1 cellular context compared by ENCODE assay signal in the genomic region with DNA sequence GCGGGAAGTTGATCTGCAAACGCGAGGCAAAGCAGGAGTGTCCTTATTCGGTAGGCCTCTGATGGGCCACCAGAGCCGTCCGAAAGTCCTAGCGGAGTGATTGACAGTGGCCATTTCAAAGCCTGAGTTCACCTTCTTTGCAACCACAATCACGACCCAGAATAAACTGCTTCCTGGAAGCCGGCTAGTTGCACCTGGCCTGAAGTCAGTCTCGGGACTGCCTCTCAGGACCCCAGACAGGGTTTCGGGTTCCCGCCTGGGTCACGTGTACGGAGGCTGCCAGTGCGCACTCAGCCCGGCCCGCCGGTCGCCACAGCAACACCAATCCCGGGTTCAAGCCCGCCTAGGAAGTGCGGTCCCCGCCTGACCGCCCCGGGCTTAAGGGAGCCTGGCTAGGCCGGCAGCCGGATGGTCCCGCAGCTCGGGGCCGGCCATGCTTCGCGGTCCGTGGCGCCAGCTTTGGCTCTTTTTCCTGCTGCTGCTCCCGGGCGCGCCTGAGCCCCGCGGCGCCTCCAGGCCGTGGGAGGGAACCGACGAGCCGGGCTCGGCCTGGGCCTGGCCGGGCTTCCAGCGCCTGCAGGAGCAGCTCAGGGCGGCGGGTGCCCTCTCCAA.
TF ChIP-seq lines count a peak whose summit lies in the region.

A gene with protein sequence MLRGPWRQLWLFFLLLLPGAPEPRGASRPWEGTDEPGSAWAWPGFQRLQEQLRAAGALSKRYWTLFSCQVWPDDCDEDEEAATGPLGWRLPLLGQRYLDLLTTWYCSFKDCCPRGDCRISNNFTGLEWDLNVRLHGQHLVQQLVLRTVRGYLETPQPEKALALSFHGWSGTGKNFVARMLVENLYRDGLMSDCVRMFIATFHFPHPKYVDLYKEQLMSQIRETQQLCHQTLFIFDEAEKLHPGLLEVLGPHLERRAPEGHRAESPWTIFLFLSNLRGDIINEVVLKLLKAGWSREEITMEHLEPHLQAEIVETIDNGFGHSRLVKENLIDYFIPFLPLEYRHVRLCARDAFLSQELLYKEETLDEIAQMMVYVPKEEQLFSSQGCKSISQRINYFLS (plus strand): TSS at position 375 of the 612 bp plus-strand sequence. CDS start 59 bp downstream, at position 434.

TF ChIP-seq in HepG2, 621 proteins besides CTCF, POLR2A, EP300 and RAD21 (continued from another document and continues in another):
- TF ChIP-seq TP53 (CRISPR knock-in tag; conservative IDR thresholded peaks at IDR 0.05) (peak; percentile 91; the same call in 1 of the 2 replicates), ZSCAN30 (CRISPR knock-in tag; IDR thresholded peaks at IDR 0.05) (no peak), PITX1 (CRISPR knock-in tag; IDR thresholded peaks at IDR 0.05) (peak; percentile 70), RAD51 (IDR thresholded peaks at IDR 0.05; ENCODE audit: borderline replicate concordance) (peak; percentile 65; the same call in 1 of the 2 replicates), HOXD1 (CRISPR knock-in tag; IDR thresholded peaks at IDR 0.05) (no peak; the same call in 1 of the 2 replicates), ESRRA (CRISPR knock-in tag; IDR thresholded peaks at IDR 0.05; ENCODE audit: low read depth) (no peak), ARNT2 (CRISPR knock-in tag; IDR thresholded peaks at IDR 0.05; ENCODE audit: low read depth) (peak; percentile 83; the same call in 1 of the 2 replicates), ZNF709 (CRISPR knock-in tag; IDR thresholded peaks at IDR 0.05) (peak; percentile 98; the same call in 1 of the 2 replicates), GATAD2A (CRISPR knock-in tag; IDR thresholded peaks at IDR 0.05) (no peak; the same call in none of the 2 replicates), CCDC6 (CRISPR knock-in tag; IDR thresholded peaks at IDR 0.05) (peak; percentile 80), RFXAP (CRISPR knock-in tag; IDR thresholded peaks at IDR 0.05; ENCODE audit: borderline replicate concordance) (peak; percentile 78), SP4 (CRISPR knock-in tag; IDR thresholded peaks at IDR 0.05) (no peak), ZNF572 (CRISPR knock-in tag; IDR thresholded peaks at IDR 0.05) (0 out of 2 replicates have a peak, but pooled peaks have one; percentile 39), SRSF9 (IDR thresholded peaks at IDR 0.05; ENCODE audit: borderline replicate concordance, insufficient read depth, low read depth, low read length, poor library complexity, severe bottlenecking) (no peak), RBM22 (optimal IDR thresholded peaks at IDR 0.05; ENCODE audit: low read length) (peak; percentile 30), REXO4 (CRISPR knock-in tag; IDR thresholded peaks at IDR 0.05; ENCODE audit: borderline replicate concordance) (no peak), MBNL3 (CRISPR knock-in tag; conservative IDR thresholded peaks at IDR 0.05) (no peak), MIER3 (CRISPR knock-in tag; IDR thresholded peaks at IDR 0.05; ENCODE audit: borderline replicate concordance) (no peak), ZNF670 (CRISPR knock-in tag; IDR thresholded peaks at IDR 0.05; ENCODE audit: borderline replicate concordance) (peak; percentile 86; the same call in 1 of the 2 replicates), MIXL1 (CRISPR knock-in tag; IDR thresholded peaks at IDR 0.05) (no peak), ZNF747 (CRISPR knock-in tag; IDR thresholded peaks at IDR 0.05; ENCODE audit: borderline replicate concordance) (peak; percentile 32; the same call in 1 of the 2 replicates), CBFB (CRISPR knock-in tag; IDR thresholded peaks at IDR 0.05) (peak; percentile 52; the same call in 1 of the 2 replicates), MZF1 (CRISPR knock-in tag; IDR thresholded peaks at IDR 0.05; ENCODE audit: borderline replicate concordance) (no peak), ZFYVE20 (CRISPR knock-in tag; IDR thresholded peaks at IDR 0.05; ENCODE audit: borderline replicate concordance, low read depth) (no peak), SMC3 (IDR thresholded peaks at IDR 0.05; ENCODE audit: low read length) (no peak), SP2 (CRISPR knock-in tag; IDR thresholded peaks at IDR 0.05) (no peak; the same call in 1 of the 2 replicates), IKZF1 (IDR thresholded peaks at IDR 0.05) (no peak), ZFP41 (CRISPR knock-in tag; IDR thresholded peaks at IDR 0.05; ENCODE audit: borderline replicate concordance) (no peak), ZNF256 (CRISPR knock-in tag; conservative IDR thresholded peaks at IDR 0.05) (peak; percentile 43), ZNF678 (CRISPR knock-in tag; IDR thresholded peaks at IDR 0.05) (no peak), SMYD3 (CRISPR knock-in tag; IDR thresholded peaks at IDR 0.05) (no peak), TOE1 (CRISPR knock-in tag; IDR thresholded peaks at IDR 0.05) (no peak), MED8 (CRISPR knock-in tag; IDR thresholded peaks at IDR 0.05; ENCODE audit: insufficient replicate concordance) (peak; percentile 48), PHF20 (CRISPR knock-in tag; IDR thresholded peaks at IDR 0.05) (peak; percentile 46; the same call in 1 of the 2 replicates)
- TF ChIP-seq, protein P1, sequence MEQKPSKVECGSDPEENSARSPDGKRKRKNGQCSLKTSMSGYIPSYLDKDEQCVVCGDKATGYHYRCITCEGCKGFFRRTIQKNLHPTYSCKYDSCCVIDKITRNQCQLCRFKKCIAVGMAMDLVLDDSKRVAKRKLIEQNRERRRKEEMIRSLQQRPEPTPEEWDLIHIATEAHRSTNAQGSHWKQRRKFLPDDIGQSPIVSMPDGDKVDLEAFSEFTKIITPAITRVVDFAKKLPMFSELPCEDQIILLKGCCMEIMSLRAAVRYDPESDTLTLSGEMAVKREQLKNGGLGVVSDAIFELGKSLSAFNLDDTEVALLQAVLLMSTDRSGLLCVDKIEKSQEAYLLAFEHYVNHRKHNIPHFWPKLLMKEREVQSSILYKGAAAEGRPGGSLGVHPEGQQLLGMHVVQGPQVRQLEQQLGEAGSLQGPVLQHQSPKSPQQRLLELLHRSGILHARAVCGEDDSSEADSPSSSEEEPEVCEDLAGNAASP (CRISPR knock-in tag; IDR thresholded peaks at IDR 0.05; ENCODE audit: borderline replicate concordance): 0 out of 2 replicates have a peak, but pooled peaks have one; percentile 52
- TF ChIP-seq, protein P2, sequence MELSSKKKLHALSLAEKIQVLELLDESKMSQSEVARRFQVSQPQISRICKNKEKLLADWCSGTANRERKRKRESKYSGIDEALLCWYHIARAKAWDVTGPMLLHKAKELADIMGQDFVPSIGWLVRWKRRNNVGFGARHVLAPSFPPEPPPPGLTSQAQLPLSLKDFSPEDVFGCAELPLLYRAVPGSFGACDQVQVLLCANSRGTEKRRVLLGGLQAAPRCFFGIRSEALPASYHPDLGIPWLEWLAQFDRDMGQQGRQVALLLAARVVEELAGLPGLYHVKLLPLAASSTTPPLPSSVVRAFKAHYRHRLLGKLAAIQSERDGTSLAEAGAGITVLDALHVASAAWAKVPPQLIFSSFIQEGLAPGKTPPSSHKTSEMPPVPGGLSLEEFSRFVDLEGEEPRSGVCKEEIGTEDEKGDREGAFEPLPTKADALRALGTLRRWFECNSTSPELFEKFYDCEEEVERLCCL (CRISPR knock-in tag; IDR thresholded peaks at IDR 0.05; ENCODE audit: borderline replicate concordance): 0 out of 2 replicates have a peak, but pooled peaks have one; percentile 23
- TF ChIP-seq, protein P3, sequence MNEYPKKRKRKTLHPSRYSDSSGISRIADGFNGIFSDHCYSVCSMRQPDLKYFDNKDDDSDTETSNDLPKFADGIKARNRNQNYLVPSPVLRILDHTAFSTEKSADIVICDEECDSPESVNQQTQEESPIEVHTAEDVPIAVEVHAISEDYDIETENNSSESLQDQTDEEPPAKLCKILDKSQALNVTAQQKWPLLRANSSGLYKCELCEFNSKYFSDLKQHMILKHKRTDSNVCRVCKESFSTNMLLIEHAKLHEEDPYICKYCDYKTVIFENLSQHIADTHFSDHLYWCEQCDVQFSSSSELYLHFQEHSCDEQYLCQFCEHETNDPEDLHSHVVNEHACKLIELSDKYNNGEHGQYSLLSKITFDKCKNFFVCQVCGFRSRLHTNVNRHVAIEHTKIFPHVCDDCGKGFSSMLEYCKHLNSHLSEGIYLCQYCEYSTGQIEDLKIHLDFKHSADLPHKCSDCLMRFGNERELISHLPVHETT (CRISPR knock-in tag; conservative IDR thresholded peaks at IDR 0.05): no peak; the same call in 1 of the 2 replicates
- TF ChIP-seq, protein P4, sequence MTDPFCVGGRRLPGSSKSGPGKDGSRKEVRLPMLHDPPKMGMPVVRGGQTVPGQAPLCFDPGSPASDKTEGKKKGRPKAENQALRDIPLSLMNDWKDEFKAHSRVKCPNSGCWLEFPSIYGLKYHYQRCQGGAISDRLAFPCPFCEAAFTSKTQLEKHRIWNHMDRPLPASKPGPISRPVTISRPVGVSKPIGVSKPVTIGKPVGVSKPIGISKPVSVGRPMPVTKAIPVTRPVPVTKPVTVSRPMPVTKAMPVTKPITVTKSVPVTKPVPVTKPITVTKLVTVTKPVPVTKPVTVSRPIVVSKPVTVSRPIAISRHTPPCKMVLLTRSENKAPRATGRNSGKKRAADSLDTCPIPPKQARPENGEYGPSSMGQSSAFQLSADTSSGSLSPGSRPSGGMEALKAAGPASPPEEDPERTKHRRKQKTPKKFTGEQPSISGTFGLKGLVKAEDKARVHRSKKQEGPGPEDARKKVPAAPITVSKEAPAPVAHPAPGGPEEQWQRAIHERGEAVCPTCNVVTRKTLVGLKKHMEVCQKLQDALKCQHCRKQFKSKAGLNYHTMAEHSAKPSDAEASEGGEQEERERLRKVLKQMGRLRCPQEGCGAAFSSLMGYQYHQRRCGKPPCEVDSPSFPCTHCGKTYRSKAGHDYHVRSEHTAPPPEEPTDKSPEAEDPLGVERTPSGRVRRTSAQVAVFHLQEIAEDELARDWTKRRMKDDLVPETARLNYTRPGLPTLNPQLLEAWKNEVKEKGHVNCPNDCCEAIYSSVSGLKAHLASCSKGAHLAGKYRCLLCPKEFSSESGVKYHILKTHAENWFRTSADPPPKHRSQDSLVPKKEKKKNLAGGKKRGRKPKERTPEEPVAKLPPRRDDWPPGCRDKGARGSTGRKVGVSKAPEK (CRISPR knock-in tag; IDR thresholded peaks at IDR 0.05; ENCODE audit: borderline replicate concordance): no peak
- TF ChIP-seq, protein P5, sequence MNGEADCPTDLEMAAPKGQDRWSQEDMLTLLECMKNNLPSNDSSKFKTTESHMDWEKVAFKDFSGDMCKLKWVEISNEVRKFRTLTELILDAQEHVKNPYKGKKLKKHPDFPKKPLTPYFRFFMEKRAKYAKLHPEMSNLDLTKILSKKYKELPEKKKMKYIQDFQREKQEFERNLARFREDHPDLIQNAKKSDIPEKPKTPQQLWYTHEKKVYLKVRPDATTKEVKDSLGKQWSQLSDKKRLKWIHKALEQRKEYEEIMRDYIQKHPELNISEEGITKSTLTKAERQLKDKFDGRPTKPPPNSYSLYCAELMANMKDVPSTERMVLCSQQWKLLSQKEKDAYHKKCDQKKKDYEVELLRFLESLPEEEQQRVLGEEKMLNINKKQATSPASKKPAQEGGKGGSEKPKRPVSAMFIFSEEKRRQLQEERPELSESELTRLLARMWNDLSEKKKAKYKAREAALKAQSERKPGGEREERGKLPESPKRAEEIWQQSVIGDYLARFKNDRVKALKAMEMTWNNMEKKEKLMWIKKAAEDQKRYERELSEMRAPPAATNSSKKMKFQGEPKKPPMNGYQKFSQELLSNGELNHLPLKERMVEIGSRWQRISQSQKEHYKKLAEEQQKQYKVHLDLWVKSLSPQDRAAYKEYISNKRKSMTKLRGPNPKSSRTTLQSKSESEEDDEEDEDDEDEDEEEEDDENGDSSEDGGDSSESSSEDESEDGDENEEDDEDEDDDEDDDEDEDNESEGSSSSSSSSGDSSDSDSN (CRISPR knock-in tag; IDR thresholded peaks at IDR 0.05): peak; percentile 96
- TF ChIP-seq, protein P6, sequence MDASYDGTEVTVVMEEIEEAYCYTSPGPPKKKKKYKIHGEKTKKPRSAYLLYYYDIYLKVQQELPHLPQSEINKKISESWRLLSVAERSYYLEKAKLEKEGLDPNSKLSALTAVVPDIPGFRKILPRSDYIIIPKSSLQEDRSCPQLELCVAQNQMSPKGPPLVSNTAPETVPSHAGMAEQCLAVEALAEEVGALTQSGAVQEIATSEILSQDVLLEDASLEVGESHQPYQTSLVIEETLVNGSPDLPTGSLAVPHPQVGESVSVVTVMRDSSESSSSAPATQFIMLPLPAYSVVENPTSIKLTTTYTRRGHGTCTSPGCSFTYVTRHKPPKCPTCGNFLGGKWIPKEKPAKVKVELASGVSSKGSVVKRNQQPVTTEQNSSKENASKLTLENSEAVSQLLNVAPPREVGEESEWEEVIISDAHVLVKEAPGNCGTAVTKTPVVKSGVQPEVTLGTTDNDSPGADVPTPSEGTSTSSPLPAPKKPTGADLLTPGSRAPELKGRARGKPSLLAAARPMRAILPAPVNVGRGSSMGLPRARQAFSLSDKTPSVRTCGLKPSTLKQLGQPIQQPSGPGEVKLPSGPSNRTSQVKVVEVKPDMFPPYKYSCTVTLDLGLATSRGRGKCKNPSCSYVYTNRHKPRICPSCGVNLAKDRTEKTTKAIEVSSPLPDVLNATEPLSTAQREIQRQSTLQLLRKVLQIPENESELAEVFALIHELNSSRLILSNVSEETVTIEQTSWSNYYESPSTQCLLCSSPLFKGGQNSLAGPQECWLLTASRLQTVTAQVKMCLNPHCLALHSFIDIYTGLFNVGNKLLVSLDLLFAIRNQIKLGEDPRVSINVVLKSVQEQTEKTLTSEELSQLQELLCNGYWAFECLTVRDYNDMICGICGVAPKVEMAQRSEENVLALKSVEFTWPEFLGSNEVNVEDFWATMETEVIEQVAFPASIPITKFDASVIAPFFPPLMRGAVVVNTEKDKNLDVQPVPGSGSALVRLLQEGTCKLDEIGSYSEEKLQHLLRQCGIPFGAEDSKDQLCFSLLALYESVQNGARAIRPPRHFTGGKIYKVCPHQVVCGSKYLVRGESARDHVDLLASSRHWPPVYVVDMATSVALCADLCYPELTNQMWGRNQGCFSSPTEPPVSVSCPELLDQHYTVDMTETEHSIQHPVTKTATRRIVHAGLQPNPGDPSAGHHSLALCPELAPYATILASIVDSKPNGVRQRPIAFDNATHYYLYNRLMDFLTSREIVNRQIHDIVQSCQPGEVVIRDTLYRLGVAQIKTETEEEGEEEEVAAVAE (CRISPR knock-in tag; IDR thresholded peaks at IDR 0.05; ENCODE audit: borderline replicate concordance): no peak
- TF ChIP-seq, protein P7, sequence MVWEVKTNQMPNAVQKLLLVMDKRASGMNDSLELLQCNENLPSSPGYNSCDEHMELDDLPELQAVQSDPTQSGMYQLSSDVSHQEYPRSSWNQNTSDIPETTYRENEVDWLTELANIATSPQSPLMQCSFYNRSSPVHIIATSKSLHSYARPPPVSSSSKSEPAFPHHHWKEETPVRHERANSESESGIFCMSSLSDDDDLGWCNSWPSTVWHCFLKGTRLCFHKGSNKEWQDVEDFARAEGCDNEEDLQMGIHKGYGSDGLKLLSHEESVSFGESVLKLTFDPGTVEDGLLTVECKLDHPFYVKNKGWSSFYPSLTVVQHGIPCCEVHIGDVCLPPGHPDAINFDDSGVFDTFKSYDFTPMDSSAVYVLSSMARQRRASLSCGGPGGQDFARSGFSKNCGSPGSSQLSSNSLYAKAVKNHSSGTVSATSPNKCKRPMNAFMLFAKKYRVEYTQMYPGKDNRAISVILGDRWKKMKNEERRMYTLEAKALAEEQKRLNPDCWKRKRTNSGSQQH (CRISPR knock-in tag; IDR thresholded peaks at IDR 0.05; ENCODE audit: low read depth): no peak
- TF ChIP-seq, protein P8, sequence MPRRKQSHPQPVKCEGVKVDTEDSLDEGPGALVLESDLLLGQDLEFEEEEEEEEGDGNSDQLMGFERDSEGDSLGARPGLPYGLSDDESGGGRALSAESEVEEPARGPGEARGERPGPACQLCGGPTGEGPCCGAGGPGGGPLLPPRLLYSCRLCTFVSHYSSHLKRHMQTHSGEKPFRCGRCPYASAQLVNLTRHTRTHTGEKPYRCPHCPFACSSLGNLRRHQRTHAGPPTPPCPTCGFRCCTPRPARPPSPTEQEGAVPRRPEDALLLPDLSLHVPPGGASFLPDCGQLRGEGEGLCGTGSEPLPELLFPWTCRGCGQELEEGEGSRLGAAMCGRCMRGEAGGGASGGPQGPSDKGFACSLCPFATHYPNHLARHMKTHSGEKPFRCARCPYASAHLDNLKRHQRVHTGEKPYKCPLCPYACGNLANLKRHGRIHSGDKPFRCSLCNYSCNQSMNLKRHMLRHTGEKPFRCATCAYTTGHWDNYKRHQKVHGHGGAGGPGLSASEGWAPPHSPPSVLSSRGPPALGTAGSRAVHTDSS (CRISPR knock-in tag; conservative IDR thresholded peaks at IDR 0.05): no peak
